ENCODE assay signal across 20 cellular contexts in genomic region chr17:18866866-18867813, GRCh38. TPM values are rescaled to one million over a fixed set of nuclear protein-coding genes. Genes with fewer than 3 reads are reported as not detected.
DNase-seq lines count a peak whose midpoint lies in the region; ATAC-seq and TF ChIP-seq lines count a peak whose summit lies in the region.
"Had no signal": no experiment of that assay in that cellular context is flagged by ENCODE, and none has a peak within 500 bp of the region (broad histone marks: within the 10 kb centered on the region; RNA-seq: fewer than 3 reads in every experiment).

No MANE protein-coding gene starts in this region.

- H3K27ac Mint-ChIP-seq in activated CD8-positive, alpha-beta T cell treated with anti-CD3 and anti-CD28 coated beads for 36 hours: no peak overlapping the region
- no peak overlapping the region for H3K27ac Mint-ChIP-seq in activated CD8-positive, alpha-beta T cell treated with anti-CD3 and anti-CD28 coated beads, Interleukin-2, amount 10 ng/mL, durations not matched to agents 7 days and 5 days
- peak overlapping the region; percentile 27 for H3K27ac Mint-ChIP-seq in activated T-helper 1 cell treated with anti-CD3 and anti-CD28 coated beads, Interleukin-12 subunit alpha, Interleukin-12 subunit beta, Interleukin-2, Interleukin-4 antibody, amounts not matched to agents 30 ng/mL and 10 ng/mL and 1 ng/mL, durations not matched to agents 14 hours and 24 hours and 36 hours
- no peak overlapping the region for H3K27ac Mint-ChIP-seq in mesothelial cell of epicardium
- H3K27ac Mint-ChIP-seq: B cell had no signal

- H3K4me1 ChIP-seq in mucosa of descending colon (ENCODE audit: low read depth): no peaks in the 10 kb centered on the region

- no peak for DNase-seq in activated CD8-positive, alpha-beta T cell treated with anti-CD3 and anti-CD28 coated beads for 36 hours
- DNase-seq in activated CD8-positive, alpha-beta T cell treated with anti-CD3 and anti-CD28 coated beads, Interleukin-2, amount 10 ng/mL, durations not matched to agents 7 days and 5 days: no peak
- no peak for DNase-seq in activated T-helper 1 cell treated with anti-CD3 and anti-CD28 coated beads, Interleukin-12 subunit alpha, Interleukin-12 subunit beta, Interleukin-2, Interleukin-4 antibody, amounts not matched to agents 30 ng/mL and 10 ng/mL and 1 ng/mL, durations not matched to agents 14 hours and 24 hours and 36 hours (ENCODE audit: low spot score)
- DNase-seq in mucosa of descending colon: peak in 1 of 3 donors; percentile 37
- no peak for DNase-seq in mesothelial cell of epicardium (ENCODE audit: low spot score in 2 of 2, unreplicated experiment in 2 of 2)
- DNase-seq in stimulated activated CD4-positive, alpha-beta T cell treated with anti-CD3 and anti-CD28 coated beads, Interleukin-2, amount 100 ng/mL, for 24 hours: no peak
- DNase-seq: COR-L47; H7; Kasumi-1; MM.1S; NCI-H1105; NCI-H1694; NCI-H2107; NCI-H510A; NCI-H748 treated with DMSO at 0.1 percent for 48 hours; NK-92 treated with Interleukin-12 subunit alpha and Interleukin-12 subunit beta, amount 100 ng/mL, for 24 hours had no signal

- peaks cover 26% of the 10 kb centered on the region for H3K36me3 Mint-ChIP-seq in activated CD8-positive, alpha-beta T cell treated with anti-CD3 and anti-CD28 coated beads for 36 hours (ENCODE audit: low read depth)
- H3K36me3 Mint-ChIP-seq in activated CD8-positive, alpha-beta T cell treated with anti-CD3 and anti-CD28 coated beads, Interleukin-2, amount 10 ng/mL, durations not matched to agents 7 days and 5 days (ENCODE audit: low read depth): peaks cover 30% of the 10 kb centered on the region
- H3K36me3 Mint-ChIP-seq in activated T-helper 1 cell treated with anti-CD3 and anti-CD28 coated beads, Interleukin-12 subunit alpha, Interleukin-12 subunit beta, Interleukin-2, Interleukin-4 antibody, amounts not matched to agents 30 ng/mL and 10 ng/mL and 1 ng/mL, durations not matched to agents 14 hours and 24 hours and 36 hours (ENCODE audit: low read depth): peaks cover 28% of the 10 kb centered on the region
- H3K36me3 Mint-ChIP-seq in mesothelial cell of epicardium: peaks cover 24% of the 10 kb centered on the region

- no peaks in the 10 kb centered on the region for H3K36me3 ChIP-seq in mucosa of descending colon (ENCODE audit: low read depth)

- CTCF ChIA-PET in activated CD8-positive, alpha-beta T cell treated with anti-CD3 and anti-CD28 coated beads for 36 hours (lab: Charles Lee): interaction anchor here (0.5 to 2.3 kb wide), 5 partner anchors 9 to 94 kb away, joined by 3 to 8 read pairs (median 3); partner anchors contain the start of gene PRPSAP2
- CTCF ChIA-PET in activated CD8-positive, alpha-beta T cell treated with anti-CD3 and anti-CD28 coated beads, Interleukin-2, amount 10 ng/mL, durations not matched to agents 7 days and 5 days (lab: Charles Lee): interaction anchor here (1.0 kb wide), 1 partner anchor 8 kb away, joined by 5 read pairs; no protein-coding TSS in a partner anchor

- ATAC-seq in activated CD8-positive, alpha-beta T cell treated with anti-CD3 and anti-CD28 coated beads for 36 hours: peak; percentile 39
- no peak for ATAC-seq in activated CD8-positive, alpha-beta T cell treated with anti-CD3 and anti-CD28 coated beads, Interleukin-2, amount 10 ng/mL, durations not matched to agents 7 days and 5 days
- ATAC-seq in esophagus mucosa (peak; percentile 18), mucosa of descending colon (peak; percentile 81), GM19463 (IDR thresholded peaks at IDR 0.05; ENCODE audit: unreplicated experiment) (no peak)

- peaks cover 16% of the 10 kb centered on the region for H3K4me1 Mint-ChIP-seq in activated CD8-positive, alpha-beta T cell treated with anti-CD3 and anti-CD28 coated beads for 36 hours (ENCODE audit: low read depth)
- peaks cover 3% of the 10 kb centered on the region for H3K4me1 Mint-ChIP-seq in activated CD8-positive, alpha-beta T cell treated with anti-CD3 and anti-CD28 coated beads, Interleukin-2, amount 10 ng/mL, durations not matched to agents 7 days and 5 days (ENCODE audit: low read depth)
- H3K4me1 Mint-ChIP-seq in activated T-helper 1 cell treated with anti-CD3 and anti-CD28 coated beads, Interleukin-12 subunit alpha, Interleukin-12 subunit beta, Interleukin-2, Interleukin-4 antibody, amounts not matched to agents 30 ng/mL and 10 ng/mL and 1 ng/mL, durations not matched to agents 14 hours and 24 hours and 36 hours (ENCODE audit: low read depth): no peaks in the 10 kb centered on the region
- no peaks in the 10 kb centered on the region for H3K4me1 Mint-ChIP-seq in mesothelial cell of epicardium

- intact Hi-C loops in activated CD8-positive, alpha-beta T cell treated with anti-CD3 and anti-CD28 coated beads for 36 hours (cut with micrococcal nuclease): no loop called here
- intact Hi-C loops in activated T-helper 1 cell treated with anti-CD3 and anti-CD28 coated beads, Interleukin-12 subunit alpha, Interleukin-12 subunit beta, Interleukin-2, Interleukin-4 antibody, amounts not matched to agents 30 ng/mL and 10 ng/mL and 1 ng/mL, durations not matched to agents 14 hours and 24 hours and 36 hours (cut with micrococcal nuclease): no loop called here
- intact Hi-C loops in mucosa of descending colon (cut with DNase I, micrococcal nuclease): no loop called here

- H3K9me3 Mint-ChIP-seq in activated CD8-positive, alpha-beta T cell treated with anti-CD3 and anti-CD28 coated beads for 36 hours: no peaks in the 10 kb centered on the region
- no peaks in the 10 kb centered on the region for H3K9me3 Mint-ChIP-seq in activated CD8-positive, alpha-beta T cell treated with anti-CD3 and anti-CD28 coated beads, Interleukin-2, amount 10 ng/mL, durations not matched to agents 7 days and 5 days (ENCODE audit: insufficient read depth)
- H3K9me3 Mint-ChIP-seq in activated T-helper 1 cell treated with anti-CD3 and anti-CD28 coated beads, Interleukin-12 subunit alpha, Interleukin-12 subunit beta, Interleukin-2, Interleukin-4 antibody, amounts not matched to agents 30 ng/mL and 10 ng/mL and 1 ng/mL, durations not matched to agents 14 hours and 24 hours and 36 hours: no peaks in the 10 kb centered on the region
- H3K9me3 Mint-ChIP-seq in mesothelial cell of epicardium: no peaks in the 10 kb centered on the region

- TF ChIP-seq CTCF in activated CD8-positive, alpha-beta T cell treated with anti-CD3 and anti-CD28 coated beads for 36 hours (IDR thresholded peaks at IDR 0.05): no peak
- TF ChIP-seq CTCF in mucosa of descending colon (IDR thresholded peaks at IDR 0.05): no peak
- TF ChIP-seq CTCF in mesothelial cell of epicardium (IDR thresholded peaks at IDR 0.05; ENCODE audit: unreplicated experiment): no peak

- no peak overlapping the region for H3K4me3 Mint-ChIP-seq in activated CD8-positive, alpha-beta T cell treated with anti-CD3 and anti-CD28 coated beads for 36 hours
- no peak overlapping the region for H3K4me3 Mint-ChIP-seq in activated CD8-positive, alpha-beta T cell treated with anti-CD3 and anti-CD28 coated beads, Interleukin-2, amount 10 ng/mL, durations not matched to agents 7 days and 5 days
- H3K4me3 Mint-ChIP-seq in activated T-helper 1 cell treated with anti-CD3 and anti-CD28 coated beads, Interleukin-12 subunit alpha, Interleukin-12 subunit beta, Interleukin-2, Interleukin-4 antibody, amounts not matched to agents 30 ng/mL and 10 ng/mL and 1 ng/mL, durations not matched to agents 14 hours and 24 hours and 36 hours: no peak overlapping the region
- no peak overlapping the region for H3K4me3 Mint-ChIP-seq in mesothelial cell of epicardium
- H3K4me3 Mint-ChIP-seq: B cell had no signal

- H3K4me3 ChIP-seq in mucosa of descending colon: no peak overlapping the region

- POLR2A ChIA-PET in activated CD8-positive, alpha-beta T cell treated with anti-CD3 and anti-CD28 coated beads for 36 hours (lab: Charles Lee): interaction anchor here (0.9 kb wide), 1 partner anchor 34 kb away, joined by 3 read pairs; no protein-coding TSS in a partner anchor
- POLR2A ChIA-PET in activated CD8-positive, alpha-beta T cell treated with anti-CD3 and anti-CD28 coated beads, Interleukin-2, amount 10 ng/mL, durations not matched to agents 7 days and 5 days (lab: Charles Lee): interaction anchor here (1.1 kb wide), 1 partner anchor 9 kb away, joined by 4 read pairs; the partner anchor contains the start of gene PRPSAP2

- no peaks in the 10 kb centered on the region for H3K27me3 Mint-ChIP-seq in activated CD8-positive, alpha-beta T cell treated with anti-CD3 and anti-CD28 coated beads for 36 hours
- no peaks in the 10 kb centered on the region for H3K27me3 Mint-ChIP-seq in activated CD8-positive, alpha-beta T cell treated with anti-CD3 and anti-CD28 coated beads, Interleukin-2, amount 10 ng/mL, durations not matched to agents 7 days and 5 days (ENCODE audit: low read depth)
- no peaks in the 10 kb centered on the region for H3K27me3 Mint-ChIP-seq in activated T-helper 1 cell treated with anti-CD3 and anti-CD28 coated beads, Interleukin-12 subunit alpha, Interleukin-12 subunit beta, Interleukin-2, Interleukin-4 antibody, amounts not matched to agents 30 ng/mL and 10 ng/mL and 1 ng/mL, durations not matched to agents 14 hours and 24 hours and 36 hours (ENCODE audit: insufficient read depth)
- H3K27me3 Mint-ChIP-seq in mesothelial cell of epicardium (ENCODE audit: low read depth): no peaks in the 10 kb centered on the region
- H3K27me3 Mint-ChIP-seq: B cell had no signal

- H3K9me3 ChIP-seq in mucosa of descending colon: no peaks in the 10 kb centered on the region
- H3K9me3 ChIP-seq: Peyer's patch had no signal

RNA-seq across cellular contexts. Expression of gene PRPSAP2, which starts 9.2 kb away (rescaled TPM):
- total RNA-seq in activated CD8-positive, alpha-beta T cell treated with anti-CD3 and anti-CD28 coated beads for 36 hours: 10 to 100 TPM; 63.0 to 63.7 TPM
- 10 to 100 TPM; 57.3 to 57.8 TPM for total RNA-seq in activated CD8-positive, alpha-beta T cell treated with anti-CD3 and anti-CD28 coated beads, Interleukin-2, amount 10 ng/mL, durations not matched to agents 7 days and 5 days
- 74.3 and 78.2 TPM in 2 replicates for total RNA-seq in activated T-helper 1 cell treated with anti-CD3 and anti-CD28 coated beads, Interleukin-12 subunit alpha, Interleukin-12 subunit beta, Interleukin-2, Interleukin-4 antibody, amounts not matched to agents 30 ng/mL and 10 ng/mL and 1 ng/mL, durations not matched to agents 14 hours and 24 hours and 36 hours
- total RNA-seq in esophagus mucosa (28.3 TPM), mucosa of descending colon (10 to 100 TPM; 32.6 to 42.1 (median 35.0) TPM), mesothelial cell of epicardium (48.8 to 53.9 TPM (median 51.4 TPM) in 3 replicates)

Comparison
In these comparisons a context has a peak if more than half of its experiments do, and no peak if none do; other contexts are left out.
1. ATAC-seq: peak in activated CD8-positive, alpha-beta T cell treated with anti-CD3 and anti-CD28 coated beads for 36 hours (single experiment), esophagus mucosa (single experiment) and mucosa of descending colon (single experiment); none in activated CD8-positive, alpha-beta T cell treated with anti-CD3 and anti-CD28 coated beads, Interleukin-2, amount 10 ng/mL, durations not matched to agents 7 days and 5 days (single experiment) and GM19463 (single experiment).